11 cellular contexts compared by ENCODE assay signal in genomic region chr7:151349507-151349853, GRCh38. TPM values are rescaled to one million over a fixed set of nuclear protein-coding genes. Genes with fewer than 3 reads are reported as not detected.
DNase-seq lines count a peak whose midpoint lies in the region; ATAC-seq, FAIRE-seq and TF ChIP-seq lines count a peak whose summit lies in the region.
"Had no signal": no experiment of that assay in that cellular context is flagged by ENCODE, and none has a peak within 500 bp of the region (broad histone marks: within the 10 kb centered on the region; RNA-seq: fewer than 3 reads in every experiment).

No MANE protein-coding gene starts in this region.

- POLR2A ChIA-PET in K562 (lab: Yijun Ruan, JAX), result interaction anchor here (1.0 to 1.4 kb wide), 3 partner anchors 8 to 150 kb away, joined by 3 to 6 read pairs (median 3); partner anchors contain the start of gene NUB1

- intact Hi-C loops in K562 (cut with micrococcal nuclease) (no loop called here), gastrocnemius medialis (cut with DNase I; ENCODE audit: low total_unique reads) (no loop called here), lower leg skin (cut with DNase I; ENCODE audit: low total_unique reads) (no loop called here)

- TSS peak; percentile 91 for BruUV-seq in K562 (replicated peaks; lab: Mats Ljungman, UMichigan)

- WGBS in K562 (ENCODE audit: insufficient coverage, low coverage, missing lambda C conversion rate), result 22% methylated on average over 5 of the region's 5 CpGs
- 76 to 82% methylated on average over 5 of the region's 5 CpGs for WGBS in lower leg skin, 2 donors

- H3K9me1 ChIP-seq in K562 (ENCODE audit: control insufficient read depth, insufficient read depth, low read length), result no peaks in the 10 kb centered on the region

- peak overlapping the region; percentile 39 to 61; a peak in 3 of 4 replicates for H3K9ac ChIP-seq in K562 (ENCODE audit: insufficient read depth in 1 of 2, low read depth in 2 of 2, low read length in 2 of 2)

- H3K27ac ChIP-seq in K562 (ENCODE audit: extremely low read depth, low read depth, low read length), result peak overlapping the region; percentile 69
- peak overlapping the region; percentile 67 to 84 (median 68) for H3K27ac ChIP-seq in gastrocnemius medialis
- H3K27ac ChIP-seq: 22Rv1, SK-N-MC had no signal

- H3K4me3 ChIP-seq in K562 (peak overlapping the region; percentile 37), gastrocnemius medialis (peak overlapping the region; percentile 1 to 40 (median 28)), lower leg skin (ENCODE audit: low read depth, poor library complexity, severe bottlenecking) (no peak overlapping the region)
- H3K4me3 ChIP-seq: SK-N-MC had no signal

- ATAC-seq in HG03066 (IDR thresholded peaks at IDR 0.05; ENCODE audit: low read depth, unreplicated experiment), result peak; percentile 36
- ATAC-seq in K562, result peak; percentile 73
- ATAC-seq in gastrocnemius medialis, result peak in 1 of 2 donors; percentile 21

- H3K9me3 ChIP-seq in K562 (replicated peaks; ENCODE audit: control insufficient read depth, insufficient read depth, low read depth, low read length) (no peaks in the 10 kb centered on the region), gastrocnemius medialis (no peaks in the 10 kb centered on the region)

- FAIRE-seq in K562 (lab: Jason Lieb, UNC), result no peak
- FAIRE-seq: islet of Langerhans had no signal

- TF ChIP-seq CTCF in K562 (IDR thresholded peaks at IDR 0.05 in 2 of 3, conservative IDR thresholded peaks at IDR 0.05 in 1 of 3; ENCODE audit: insufficient read depth in 2 of 3, low read depth in 1 of 3, low read length in 3 of 3) (no peak), gastrocnemius medialis (IDR thresholded peaks at IDR 0.05 in 4 of 5, conservative IDR thresholded peaks at IDR 0.05 in 1 of 5) (no peak), lower leg skin (IDR thresholded peaks at IDR 0.05) (no peak)

- peaks cover 4 to 11% of the 10 kb centered on the region in 2 experiments; a peak in 4 of 5 replicates for H3K4me1 ChIP-seq in K562 (replicated peaks in 1 of 2; ENCODE audit: control insufficient read depth in 2 of 2, insufficient read depth in 2 of 2, low read length in 2 of 2)
- H3K4me1 ChIP-seq in gastrocnemius medialis, result peaks cover 4 to 14% of the 10 kb centered on the region in 2 donors

- peaks cover 81% of the 10 kb centered on the region for H3K36me3 ChIP-seq in K562 (ENCODE audit: control insufficient read depth, insufficient read depth, low read length)
- H3K36me3 ChIP-seq in gastrocnemius medialis, result peaks cover 0 to 74% of the 10 kb centered on the region in 2 donors

- peak overlapping the region; percentile 89 for H2AFZ ChIP-seq in K562 (ENCODE audit: low read depth, low read length)

- TF ChIP-seq RAD21 in K562 (CRISPR knock-in tag; conservative IDR thresholded peaks at IDR 0.05 in 1 of 2, IDR thresholded peaks at IDR 0.05 in 1 of 2), result no peak

- in situ Hi-C loops in K562 (cut with MboI) (no loop called here), gastrocnemius medialis (cut with MboI; ENCODE audit: low sequenced_read_pairs in 4 of 4) (no loop called here)

- peak; percentile 74 for DNase-seq in DMS53 (lab: John Stamatoyannopoulos, UW)
- DNase-seq in DMS53 treated with DMSO at 0.1 percent for 48 hours (lab: John Stamatoyannopoulos, UW; ENCODE audit: unreplicated experiment), result no peak
- peak in 3 of 4 experiments; percentile 30 to 54 (median 44) for DNase-seq in K562 (ENCODE audit: extremely low read depth in 1 of 4, low spot score in 3 of 4)
- no peak for DNase-seq in gastrocnemius medialis
- no peak for DNase-seq in ecto neural progenitor cell (ENCODE audit: low spot score)
- DNase-seq in NCI-H446 treated with DMSO at 0.1 percent for 48 hours (lab: John Stamatoyannopoulos, UW), result no peak
- DNase-seq in lower leg skin (ENCODE audit: low spot score in 2 of 2), result no peak

- H3K79me2 ChIP-seq in K562 (ENCODE audit: control insufficient read depth, insufficient read depth, low read length), result no peaks in the 10 kb centered on the region

- CTCF ChIA-PET in K562 (lab: Yijun Ruan, JAX; ENCODE audit: low intra/inter-chr PET ratio), result interaction anchor here (0.6 to 3.6 kb wide), 3 partner anchors 33 to 180 kb away, joined by 3 to 73 read pairs (median 4); no protein-coding TSS in a partner anchor

- 0 out of 2 replicates have a peak, but pooled peaks cover 4% of the 10 kb centered on the region for H4K20me1 ChIP-seq in K562 (replicated peaks; ENCODE audit: control insufficient read depth, insufficient read depth, low read length)

- no peaks in the 10 kb centered on the region for H3K27me3 ChIP-seq in K562 (ENCODE audit: control insufficient read depth in 2 of 2, insufficient read depth in 2 of 2, low read length in 2 of 2)
- no peaks in the 10 kb centered on the region for H3K27me3 ChIP-seq in gastrocnemius medialis

- TF ChIP-seq POLR2A in K562 (conservative IDR thresholded peaks at IDR 0.05) (no peak), gastrocnemius medialis (IDR thresholded peaks at IDR 0.05) (no peak), lower leg skin (IDR thresholded peaks at IDR 0.05) (no peak)

- H3K4me2 ChIP-seq in K562 (ENCODE audit: insufficient read depth, low read length), result peak overlapping the region; percentile 87

- TF ChIP-seq EP300 in K562 (IDR thresholded peaks at IDR 0.05; ENCODE audit: low read length), result no peak

TF ChIP-seq in K562, 482 proteins besides CTCF, POLR2A, EP300 and RAD21 (continues in another document):
- peak; percentile 44; the same call in 1 of the 2 replicates for TF ChIP-seq ZNF165 (CRISPR knock-in tag; IDR thresholded peaks at IDR 0.05; ENCODE audit: borderline replicate concordance)
- TF ChIP-seq YBX1 (IDR thresholded peaks at IDR 0.05), result no peak
- TF ChIP-seq DMBX1 (CRISPR knock-in tag; IDR thresholded peaks at IDR 0.05; ENCODE audit: borderline replicate concordance), result peak; percentile 35; the same call in 1 of the 2 replicates
- no peak for TF ChIP-seq ID3 (CRISPR knock-in tag; IDR thresholded peaks at IDR 0.05)
- TF ChIP-seq ID3 (tag; IDR thresholded peaks at IDR 0.05), result peak; percentile 57; the same call in 1 of the 2 replicates
- TF ChIP-seq MCM7 (IDR thresholded peaks at IDR 0.05), result no peak
- no peak for TF ChIP-seq SMARCE1 (IDR thresholded peaks at IDR 0.05)
- TF ChIP-seq ERF (CRISPR knock-in tag; IDR thresholded peaks at IDR 0.05), result 0 out of 2 replicates have a peak, but pooled peaks have one; percentile 34
- TF ChIP-seq NR4A1 (CRISPR knock-in tag; IDR thresholded peaks at IDR 0.05), result no peak
- TF ChIP-seq NR4A1 (tag; IDR thresholded peaks at IDR 0.05), result 0 out of 2 replicates have a peak, but pooled peaks have one; percentile 64
- TF ChIP-seq ZNF639 (CRISPR knock-in tag; conservative IDR thresholded peaks at IDR 0.05 in 1 of 2, IDR thresholded peaks at IDR 0.05 in 1 of 2), result 0 out of 4 replicates have a peak, but pooled peaks of 1 of the 2 experiments have one; percentile 35
- TF ChIP-seq NFE2 (IDR thresholded peaks at IDR 0.05; ENCODE audit: low read depth), result no peak
- 0 out of 2 replicates have a peak, but pooled peaks have one; percentile 52 for TF ChIP-seq ELF4 (CRISPR knock-in tag; IDR thresholded peaks at IDR 0.05)
- TF ChIP-seq SMAD1 (IDR thresholded peaks at IDR 0.05; ENCODE audit: low read depth, low read length, partially characterized antibody), result peak; percentile 31
- peak; percentile 20; the same call in 1 of the 2 replicates for TF ChIP-seq BHLHE40 (IDR thresholded peaks at IDR 0.05; ENCODE audit: low read length)
- peak; percentile 52; the same call in 1 of the 2 replicates for TF ChIP-seq HDGF (IDR thresholded peaks at IDR 0.05)
- no peak for TF ChIP-seq ZNF785 (CRISPR knock-in tag; IDR thresholded peaks at IDR 0.05)
- 0 out of 2 replicates have a peak, but pooled peaks have one; percentile 7 for TF ChIP-seq ZNF589 (CRISPR knock-in tag; IDR thresholded peaks at IDR 0.05; ENCODE audit: low read depth)
- no peak for TF ChIP-seq SAFB2 (IDR thresholded peaks at IDR 0.05; ENCODE audit: borderline replicate concordance, low read depth, low read length, severe bottlenecking)

RNA-seq across cellular contexts. Expression of gene NUB1, which starts 7.9 kb away (rescaled TPM):
- total RNA-seq in K562 (2011; cell fraction: chromatin; rRNA removed; ENCODE audit: low replicate concordance), result 62.3 and 136 TPM in 2 replicates
- 36.0 and 40.3 TPM in 2 replicates for total RNA-seq in K562 (2011; cell fraction: nucleolus; rRNA removed)
- 73.5 and 98.2 TPM in 2 replicates for total RNA-seq in K562 (2011; cell fraction: nucleoplasm; rRNA removed)
- 67.8 and 89.7 TPM in 2 replicates for total RNA-seq in K562 (2014; rRNA removed)
- 75.8 and 103 TPM in 2 replicates for total RNA-seq in K562 (2014; rRNA removed; fragmentation: Illumina TruSeq; extraction: Trizol)
- total RNA-seq in K562 (2015; rRNA removed; fragmentation: Illumina TruSeq; extraction: Trizol), result 101 and 114 TPM in 2 replicates
- total RNA-seq in K562 (2021), result 55.3 and 58.0 TPM in 2 replicates
- 57.8 and 85.2 TPM in 2 replicates for polyA plus RNA-seq in K562 (2011; rRNA removed)
- polyA plus RNA-seq in K562 (2011; cell fraction: cytosol; rRNA removed), result 52.6 and 53.7 TPM in 2 replicates
- 57.7 and 63.4 TPM in 2 replicates for polyA plus RNA-seq in K562 (2011; cell fraction: nucleus; rRNA removed)
- polyA plus RNA-seq in K562 (2012), result 81.3 and 105 TPM in 2 replicates
- polyA plus RNA-seq in K562 (2014; fragmentation: Illumina TruSeq; extraction: Trizol), result 86.5 and 159 TPM in 2 replicates
- 10 to 100 TPM; 43.2 to 63.4 TPM for polyA plus RNA-seq in K562 (2014; fragmentation: Nextera tagmentation; extraction: Ambion mirVana)
- polyA plus RNA-seq in K562 (2014; rRNA removed), result 81.6 and 99.3 TPM in 2 replicates
- 47.7 and 54.1 TPM in 2 replicates for polyA minus RNA-seq in K562 (2011; rRNA and poly(A)+ RNA removed)
- polyA minus RNA-seq in K562 (2011; cell fraction: cytosol; rRNA and poly(A)+ RNA removed), result 25.1 and 34.5 TPM in 2 replicates
- polyA minus RNA-seq in K562 (2011; cell fraction: nucleus; rRNA and poly(A)+ RNA removed), result 26.9 and 36.3 TPM in 2 replicates
- 10 to 100 TPM; 45.3 to 59.0 (median 49.7) TPM for total RNA-seq in gastrocnemius medialis
- 10 to 100 TPM; 40.1 to 48.3 (median 47.5) TPM for total RNA-seq in lower leg skin

Comparison
In these comparisons a context has a peak if more than half of its experiments do, and no peak if none do; other contexts are left out.
1. DNase-seq: peak in DMS53 (single experiment) and K562 (3 of 4); none in DMS53 treated with DMSO at 0.1 percent for 48 hours (single experiment), gastrocnemius medialis (0 of 2), ecto neural progenitor cell (single experiment), NCI-H446 treated with DMSO at 0.1 percent for 48 hours (single experiment) and lower leg skin (0 of 2).